2 cellular contexts compared by ENCODE assay signal in the genomic region with DNA sequence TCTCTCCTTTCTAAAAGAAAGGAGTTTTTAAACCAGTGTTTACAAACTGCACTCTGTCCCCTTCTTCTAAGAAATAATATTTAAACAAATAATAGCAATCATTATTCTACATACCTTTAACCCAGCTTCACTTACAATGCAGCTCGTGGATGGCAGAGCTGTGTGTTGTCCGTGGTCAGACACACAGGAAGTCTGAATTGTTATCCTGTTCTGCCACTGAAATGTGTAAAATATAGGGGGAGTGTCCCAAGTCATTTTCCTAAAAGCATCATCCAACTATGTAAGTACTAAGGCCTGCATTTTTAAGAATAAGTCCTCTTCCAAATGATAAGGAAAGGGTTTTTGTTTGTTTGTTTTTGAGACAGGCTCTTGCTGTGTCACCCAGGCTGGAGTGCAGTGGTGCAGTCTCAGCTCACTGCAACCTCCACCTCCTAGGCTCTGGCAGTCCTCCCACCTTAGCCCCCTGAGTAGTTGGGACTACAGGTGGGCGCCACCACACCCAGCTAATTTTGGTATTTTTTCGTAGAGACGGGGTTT.
TF ChIP-seq lines count a peak whose summit lies in the region.

No MANE protein-coding gene starts in this region.

TF ChIP-seq in A549, 52 proteins besides CTCF, POLR2A, EP300 and RAD21 (continued from another document):
- TF ChIP-seq, protein P1, sequence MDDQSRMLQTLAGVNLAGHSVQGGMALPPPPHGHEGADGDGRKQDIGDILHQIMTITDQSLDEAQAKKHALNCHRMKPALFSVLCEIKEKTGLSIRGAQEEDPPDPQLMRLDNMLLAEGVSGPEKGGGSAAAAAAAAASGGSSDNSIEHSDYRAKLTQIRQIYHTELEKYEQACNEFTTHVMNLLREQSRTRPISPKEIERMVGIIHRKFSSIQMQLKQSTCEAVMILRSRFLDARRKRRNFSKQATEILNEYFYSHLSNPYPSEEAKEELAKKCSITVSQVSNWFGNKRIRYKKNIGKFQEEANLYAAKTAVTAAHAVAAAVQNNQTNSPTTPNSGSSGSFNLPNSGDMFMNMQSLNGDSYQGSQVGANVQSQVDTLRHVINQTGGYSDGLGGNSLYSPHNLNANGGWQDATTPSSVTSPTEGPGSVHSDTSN (IDR thresholded peaks at IDR 0.05): no peak
- TF ChIP-seq BHLHE40 (IDR thresholded peaks at IDR 0.05; ENCODE audit: low read depth, low read length): no peak
- TF ChIP-seq EHF (CRISPR knock-in tag; IDR thresholded peaks at IDR 0.05): no peak
- TF ChIP-seq FOSL2 (IDR thresholded peaks at IDR 0.05): no peak
- TF ChIP-seq FOSL2 (CRISPR knock-in tag; IDR thresholded peaks at IDR 0.05): no peak

TF ChIP-seq in HEK293, 187 proteins besides CTCF, POLR2A, EP300 and RAD21 (continued from another document):
- TF ChIP-seq, protein P2, sequence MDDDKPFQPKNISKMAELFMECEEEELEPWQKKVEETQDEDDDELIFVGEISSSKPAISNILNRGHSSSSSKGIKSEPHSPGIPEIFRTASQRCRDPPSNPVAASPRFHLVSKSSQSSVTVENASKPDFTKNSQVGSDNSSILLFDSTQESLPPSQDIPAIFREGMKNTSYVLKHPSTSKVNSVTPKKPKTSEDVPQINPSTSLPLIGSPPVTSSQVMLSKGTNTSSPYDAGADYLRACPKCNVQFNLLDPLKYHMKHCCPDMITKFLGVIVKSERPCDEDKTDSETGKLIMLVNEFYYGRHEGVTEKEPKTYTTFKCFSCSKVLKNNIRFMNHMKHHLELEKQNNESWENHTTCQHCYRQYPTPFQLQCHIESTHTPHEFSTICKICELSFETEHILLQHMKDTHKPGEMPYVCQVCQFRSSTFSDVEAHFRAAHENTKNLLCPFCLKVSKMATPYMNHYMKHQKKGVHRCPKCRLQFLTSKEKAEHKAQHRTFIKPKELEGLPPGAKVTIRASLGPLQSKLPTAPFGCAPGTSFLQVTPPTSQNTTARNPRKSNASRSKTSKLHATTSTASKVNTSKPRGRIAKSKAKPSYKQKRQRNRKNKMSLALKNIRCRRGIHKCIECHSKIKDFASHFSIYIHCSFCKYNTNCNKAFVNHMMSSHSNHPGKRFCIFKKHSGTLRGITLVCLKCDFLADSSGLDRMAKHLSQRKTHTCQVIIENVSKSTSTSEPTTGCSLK (tag by site-specific recombination; IDR thresholded peaks at IDR 0.05): no peak
- TF ChIP-seq PRDM1 (tag by site-specific recombination; IDR thresholded peaks at IDR 0.05) (peak; percentile 61; the same call in 1 of the 2 replicates), ZNF335 (tag by site-specific recombination; conservative IDR thresholded peaks at IDR 0.05) (0 out of 2 replicates have a peak, but pooled peaks have one; percentile 19)
